Comparison of ENCODE assay signal across 13 cellular contexts in genomic region chr3:30231277-30232141, GRCh38.
DNase-seq lines count a peak whose midpoint lies in the region; ATAC-seq and TF ChIP-seq lines count a peak whose summit lies in the region.
"Had no signal": no experiment of that assay in that cellular context is flagged by ENCODE, and none has a peak within 500 bp of the region (broad histone marks: within the 10 kb centered on the region; RNA-seq: fewer than 3 reads in every experiment).

No MANE protein-coding gene starts in this region.

- ATAC-seq in body of pancreas (peak; percentile 21), right cardiac atrium (peak; percentile 18 to 50), HG02885 (IDR thresholded peaks at IDR 0.05; ENCODE audit: poor library complexity, unreplicated experiment) (no peak), GM21390 (IDR thresholded peaks at IDR 0.05; ENCODE audit: unreplicated experiment) (no peak)
- ATAC-seq: foreskin keratinocyte, PC-3 had no signal

- H3K27me3 ChIP-seq in HAP-1 (ENCODE audit: low read depth) (no peaks in the 10 kb centered on the region), body of pancreas (no peaks in the 10 kb centered on the region), right cardiac atrium (ENCODE audit: control insufficient read depth, insufficient read depth) (no peaks in the 10 kb centered on the region)
- H3K27me3 ChIP-seq: foreskin keratinocyte had no signal

- WGBS in body of pancreas, 2 donors = 86 to 87% methylated on average over 3 of the region's 3 CpGs
- 75% methylated on average over 3 of the region's 3 CpGs for WGBS in right cardiac atrium

- intact Hi-C loops in body of pancreas (cut with DNase I) = no loop called here
- intact Hi-C loops in right cardiac atrium (cut with DNase I) = no loop called here

- H3K9me3 ChIP-seq in HAP-1 = no peaks in the 10 kb centered on the region
- H3K9me3 ChIP-seq in body of pancreas = no peaks in the 10 kb centered on the region
- no peaks in the 10 kb centered on the region for H3K9me3 ChIP-seq in right cardiac atrium (ENCODE audit: control insufficient read depth, low read length)

- H3K36me3 ChIP-seq in HAP-1 (replicated peaks) = no peaks in the 10 kb centered on the region
- H3K36me3 ChIP-seq in body of pancreas (replicated peaks in 1 of 2; ENCODE audit: insufficient read depth in 1 of 2, low read depth in 2 of 2) = no peaks in the 10 kb centered on the region

- no peak for TF ChIP-seq CTCF in body of pancreas (IDR thresholded peaks at IDR 0.05)

- no peak overlapping the region for H3K4me3 ChIP-seq in HAP-1
- no peak overlapping the region for H3K4me3 ChIP-seq in body of pancreas
- no peak overlapping the region for H3K4me3 ChIP-seq in right cardiac atrium (ENCODE audit: low read length)

- no peak overlapping the region for H3K27ac ChIP-seq in body of pancreas
- peak overlapping the region; percentile 64 for H3K27ac ChIP-seq in right cardiac atrium (ENCODE audit: low read length)
- H3K27ac ChIP-seq: foreskin keratinocyte had no signal

- in situ Hi-C loops in HAP-1 (cut with MboI; ENCODE audit: low sequenced_read_pairs) = no loop called here

- DNase-seq in HAP-1 (ENCODE audit: low spot score in 2 of 2) = peak; percentile 21 to 53
- no peak for DNase-seq in body of pancreas
- no peak for DNase-seq in right cardiac atrium
- peak; percentile 85 for DNase-seq in stromal cell of bone marrow (ENCODE audit: low read depth)
- DNase-seq in COLO668 (lab: John Stamatoyannopoulos, UW; ENCODE audit: unreplicated experiment) = no peak
- DNase-seq: activated CD4-positive, CD25-positive, alpha-beta regulatory T cell; activated naive CD4-positive, alpha-beta T cell; foreskin keratinocyte; Kasumi-1; naive B cell; PC-3 had no signal

- TF ChIP-seq POLR2A in body of pancreas (IDR thresholded peaks at IDR 0.05) = no peak

- H3K4me1 ChIP-seq in HAP-1 (peaks cover 12% of the 10 kb centered on the region), body of pancreas (peaks cover 18% of the 10 kb centered on the region), right cardiac atrium (ENCODE audit: control insufficient read depth, insufficient read depth, low read length) (peaks cover 5% of the 10 kb centered on the region)

Comparison
In these comparisons a context has a peak if more than half of its experiments do, and no peak if none do; other contexts are left out.
1. DNase-seq: peak in HAP-1 (2 of 2) and stromal cell of bone marrow (single experiment); none in body of pancreas (0 of 4), right cardiac atrium (0 of 3) and COLO668 (single experiment).
2. ATAC-seq: peak in body of pancreas (single experiment) and right cardiac atrium (2 of 2); none in HG02885 (single experiment) and GM21390 (single experiment).